21 cellular contexts compared by ENCODE assay signal in the genomic region with DNA sequence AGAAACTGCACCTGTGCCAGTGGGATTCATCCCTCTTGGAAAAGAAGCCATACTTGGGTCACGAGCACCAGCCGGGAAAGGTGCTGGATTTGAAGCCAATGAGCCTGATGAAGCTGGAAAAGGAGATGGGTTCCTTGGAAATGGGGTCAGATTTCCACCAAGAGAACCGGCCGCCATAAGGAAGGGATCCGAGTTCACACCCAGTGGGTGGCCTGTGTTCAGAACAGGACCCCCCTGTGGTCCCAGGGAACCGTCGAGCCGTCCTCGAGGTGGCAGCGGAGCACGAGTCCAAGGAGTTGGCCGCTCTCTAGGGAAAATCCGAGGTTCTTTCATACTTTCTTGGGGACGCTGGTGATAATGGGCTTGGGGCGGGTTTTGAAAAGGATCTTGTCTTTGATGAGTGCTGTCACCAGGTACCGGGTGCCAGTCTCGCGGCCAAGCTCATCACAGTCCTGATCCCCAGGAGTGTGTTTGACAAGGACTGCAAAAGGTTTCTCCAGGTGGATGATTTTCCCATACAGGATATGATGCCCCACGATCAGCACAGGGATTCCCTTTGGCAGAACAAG.
"Had no signal": no experiment of that assay in that cellular context is flagged by ENCODE, and none has a peak within 500 bp of the region (broad histone marks: within the 10 kb centered on the region; RNA-seq: fewer than 3 reads in every experiment).

No MANE protein-coding gene starts in this region.

- H3K9ac ChIP-seq: parathyroid adenoma had no signal

- H3K27me3 ChIP-seq: heart left ventricle, right lobe of liver, stomach, transverse colon had no signal

- H3K4me3 ChIP-seq: heart left ventricle, psoas muscle, right lobe of liver, stomach, thoracic aorta, transverse colon had no signal

- DNase-seq: cortex of kidney; effector memory CD4-positive, alpha-beta T cell; heart left ventricle; hippocampal formation; kidney glomerular epithelial cell; mammary epithelial cell; naive thymus-derived CD4-positive, alpha-beta T cell; nephron progenitor cell; psoas muscle; retina; stimulated activated CD4-positive, alpha-beta T cell treated with anti-CD3 and anti-CD28 coated beads, Interleukin-2, amount 100 ng/mL, for 24 hours; stimulated activated CD4-positive, alpha-beta T cell treated with anti-CD3 and anti-CD28 coated beads, Interleukin-4, amount 100 ng/mL, for 4 hours; stimulated activated naive CD4-positive, alpha-beta T cell; stomach; substantia nigra; transverse colon had no signal

- H3K4me1 Mint-ChIP-seq: nephron progenitor cell had no signal

- H3K9me3 ChIP-seq: heart left ventricle, psoas muscle, right lobe of liver, stomach, thoracic aorta, transverse colon had no signal

- H3K4me3 Mint-ChIP-seq: naive thymus-derived CD4-positive, alpha-beta T cell; nephron progenitor cell had no signal

- H3K9me3 Mint-ChIP-seq: naive thymus-derived CD4-positive, alpha-beta T cell; nephron progenitor cell had no signal

- H3K27ac ChIP-seq: heart left ventricle, parathyroid adenoma, psoas muscle, stomach, thoracic aorta, transverse colon had no signal

- H2AFZ ChIP-seq: parathyroid adenoma had no signal

- FAIRE-seq: endometrium, frontal cortex had no signal

- ATAC-seq: naive thymus-derived CD4-positive, alpha-beta T cell; psoas muscle had no signal

- H3K27ac Mint-ChIP-seq: nephron progenitor cell had no signal

- H3K27me3 Mint-ChIP-seq: naive thymus-derived CD4-positive, alpha-beta T cell had no signal
